Comparison of ENCODE assay signal across 9 cellular contexts in the genomic region with DNA sequence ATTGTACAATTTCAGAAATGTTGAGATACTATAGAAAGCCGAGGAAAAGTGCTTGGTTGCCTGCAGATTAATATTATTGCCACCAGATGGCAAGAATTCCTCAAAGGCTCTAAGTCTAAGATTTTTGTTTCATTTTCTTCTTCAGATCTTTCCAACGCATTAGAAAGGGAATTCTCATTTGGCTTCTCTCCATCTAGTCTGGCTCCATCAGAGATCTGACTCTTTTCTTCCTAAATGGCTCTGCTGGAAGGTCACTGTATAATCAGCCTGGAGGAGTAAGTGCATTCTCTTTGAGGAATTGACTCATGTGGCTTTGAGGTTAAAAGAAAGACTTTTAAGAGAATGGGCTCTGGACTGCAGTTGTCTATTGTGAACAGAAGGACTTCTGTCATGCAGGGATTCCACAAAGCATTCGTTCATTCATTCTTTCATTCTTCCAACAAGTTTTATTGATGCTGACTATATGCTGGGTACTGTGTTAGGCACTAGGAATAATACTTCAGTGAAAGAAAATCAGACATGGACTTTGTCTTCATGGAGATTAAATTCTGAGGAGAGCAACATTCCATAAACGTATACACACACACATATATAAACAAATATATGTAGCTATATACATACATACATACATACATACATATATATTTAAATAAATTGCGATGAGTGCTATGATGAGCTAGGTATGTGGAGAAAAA. TPM values are rescaled to one million over a fixed set of nuclear protein-coding genes. Genes with fewer than 3 reads are reported as not detected.
A peak's percentile ranks its signal among the peaks of the same experiment; 100 is the strongest.
DNase-seq lines count a peak whose midpoint lies in the region; ATAC-seq, FAIRE-seq and TF ChIP-seq lines count a peak whose summit lies in the region.
"Had no signal": no experiment of that assay in that cellular context is flagged by ENCODE, and none has a peak within 500 bp of the region (broad histone marks: within the 10 kb centered on the region; RNA-seq: fewer than 3 reads in every experiment).

No MANE protein-coding gene starts in this region.

- WGBS in aorta, 2 donors, result 24 to 25% methylated on average over 5 of the region's 5 CpGs

- peak; percentile 5 for FAIRE-seq in colon (lab: Jason Lieb, UNC)

- H3K4me3 ChIP-seq in aorta (ENCODE audit: low read length in 2 of 2), result peak overlapping the region in 1 of 2 donors; percentile 54

- no peak overlapping the region for H3K27ac ChIP-seq in aorta (ENCODE audit: low read depth in 1 of 2, low read length in 2 of 2)
- H3K27ac ChIP-seq: neutrophil had no signal

- no peaks in the 10 kb centered on the region for H3K36me3 ChIP-seq in aorta (ENCODE audit: control insufficient read depth in 1 of 2, insufficient read depth in 2 of 2, low read length in 1 of 2)
- H3K36me3 ChIP-seq: neutrophil had no signal

- intact Hi-C loops in aorta (cut with DNase I), result loop anchor here (1.0 to 10.0 kb wide), 4 partner anchors 93 to 150 kb away; a partner anchor contains a TSS

- H3K9me3 ChIP-seq in aorta (ENCODE audit: control insufficient read depth, low read length), result no peaks in the 10 kb centered on the region
- H3K9me3 ChIP-seq: neutrophil had no signal

- DNase-seq in AG08395 (ENCODE audit: low spot score), result peak; percentile 72
- DNase-seq in NCI-H69 (lab: John Stamatoyannopoulos, UW), result peak; percentile 26
- DNase-seq in lung microvascular endothelial cell (ENCODE audit: low read depth in 2 of 2), result peak; percentile 12 to 35
- DNase-seq in aorta, result no peak
- DNase-seq in HK-2 (ENCODE audit: unreplicated experiment), result no peak
- no peak for DNase-seq in T-helper 9 cell

- peak; percentile 69 for ATAC-seq in aorta (ENCODE audit: low FRiP score)

- no peaks in the 10 kb centered on the region for H3K4me1 ChIP-seq in aorta (ENCODE audit: control insufficient read depth in 1 of 2, insufficient read depth in 2 of 2, low read length in 2 of 2)

- peak; percentile 51 for TF ChIP-seq CTCF in GM12873 (IDR thresholded peaks at IDR 0.05; ENCODE audit: insufficient read depth, low read depth, low read length, missing control alignments)

- no peaks in the 10 kb centered on the region for H3K27me3 ChIP-seq in aorta (ENCODE audit: control insufficient read depth in 1 of 2, insufficient read depth in 2 of 2, low read length in 1 of 2)

RNA-seq across cellular contexts. Expression of a gene that starts 55.3 kb away (rescaled TPM):
- not detected in 2 replicates for total RNA-seq in lung microvascular endothelial cell
- not detected for total RNA-seq in aorta
- polyA plus RNA-seq in aorta, result 1 to 10 TPM in 1 of 2 donors, not detected in 1; 2.0 TPM

Comparison
In these comparisons a context has a peak if more than half of its experiments do, and no peak if none do; other contexts are left out.
1. DNase-seq: peak in AG08395 (single experiment), NCI-H69 (single experiment) and lung microvascular endothelial cell (2 of 2); none in aorta (0 of 2), HK-2 (single experiment) and T-helper 9 cell (single experiment).